ENCODE assay signal across 7 cellular contexts in the genomic region with DNA sequence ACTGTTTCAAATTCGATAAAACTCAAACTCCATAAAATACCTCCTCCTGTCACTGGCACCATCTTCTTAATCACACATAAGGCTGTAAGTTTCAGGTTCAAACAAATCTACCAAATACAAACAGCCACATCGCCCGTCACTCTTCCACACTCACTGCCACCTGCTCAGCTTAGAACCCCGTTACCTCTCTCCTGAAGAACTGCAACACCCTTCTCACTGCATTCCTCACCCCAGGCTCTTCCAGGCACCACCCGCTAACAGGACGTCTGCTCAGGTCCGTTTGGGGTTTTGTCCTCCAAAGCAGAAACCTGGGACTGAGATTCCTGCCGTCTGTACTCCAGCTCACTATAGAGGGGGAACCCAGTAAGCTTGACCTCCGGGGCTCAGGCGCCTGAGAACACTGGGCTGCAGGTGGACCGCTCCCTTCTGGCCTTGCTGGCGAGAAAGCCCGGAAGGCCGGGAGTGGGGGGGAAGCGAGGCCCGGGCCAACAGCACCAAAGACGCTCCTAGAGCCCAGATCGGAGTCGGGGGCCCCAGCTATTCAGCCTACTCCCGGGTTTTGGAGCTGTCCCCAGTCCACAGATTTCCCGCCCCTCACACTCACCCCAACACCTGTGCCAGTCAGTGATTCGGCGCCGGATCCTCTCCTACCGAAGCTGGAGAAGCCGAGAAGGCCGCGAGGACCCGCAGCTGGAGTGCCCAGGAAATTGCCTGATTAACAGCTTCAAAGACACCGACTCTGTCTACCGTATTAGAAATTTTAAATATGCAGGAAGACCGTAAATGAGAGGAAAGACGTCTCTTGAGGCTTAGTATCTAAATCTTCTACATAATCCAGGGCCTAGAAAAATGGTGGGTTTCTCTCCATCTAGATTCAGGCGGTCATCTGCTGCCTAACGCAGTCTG. TPM values are rescaled to one million over a fixed set of nuclear protein-coding genes. Genes with fewer than 3 reads are reported as not detected.
A peak's percentile ranks its signal among the peaks of the same experiment; 100 is the strongest.
DNase-seq lines count a peak whose midpoint lies in the region; ATAC-seq, FAIRE-seq and TF ChIP-seq lines count a peak whose summit lies in the region.

TSS of gene AP3M1 (minus strand) at position 678 of the 906 bp plus-strand sequence. CDS start 12,449 bp downstream, outside the sequence.

- no peaks in the 10 kb centered on the region for H3K9me3 Mint-ChIP-seq in activated CD4-positive, alpha-beta T cell treated with anti-CD3 and anti-CD28 coated beads for 36 hours (ENCODE audit: low read depth)

- H3K27ac ChIP-seq in cingulate gyrus (ENCODE audit: low read depth, low read length): peak within 1 kb of the TSS; percentile 89
- H3K27ac ChIP-seq in right lobe of liver: peak within 1 kb of the TSS; percentile 82 to 95 (median 86)

- no peak for TF ChIP-seq CTCF in right lobe of liver (IDR thresholded peaks at IDR 0.05)

- peaks cover 14% of the 10 kb centered on the region for H3K36me3 Mint-ChIP-seq in activated CD4-positive, alpha-beta T cell treated with anti-CD3 and anti-CD28 coated beads for 36 hours (ENCODE audit: low read depth)

- H3K27me3 Mint-ChIP-seq in activated CD4-positive, alpha-beta T cell treated with anti-CD3 and anti-CD28 coated beads for 36 hours: no peaks in the 10 kb centered on the region

- DNase-seq in GM18507 (ENCODE audit: extremely low spot score, insufficient read length, low read depth) (peak; percentile 65), NCI-H146 (lab: John Stamatoyannopoulos, UW) (peak; percentile 92), right lobe of liver (peak; percentile 86 to 90 (median 88))
- peak; percentile 90 for DNase-seq in activated CD4-positive, alpha-beta T cell treated with anti-CD3 and anti-CD28 coated beads for 36 hours
- peak; percentile 56 to 58 (median 58) for DNase-seq in stimulated activated CD4-positive, alpha-beta T cell treated with anti-CD3 and anti-CD28 coated beads, TNF-alpha, amount 100 ng/mL, for 1 hour (ENCODE audit: low read depth in 3 of 3, low spot score in 1 of 3)

- H3K27me3 ChIP-seq in right lobe of liver: no peaks in the 10 kb centered on the region

- intact Hi-C loops in activated CD4-positive, alpha-beta T cell treated with anti-CD3 and anti-CD28 coated beads for 36 hours (cut with DNase I, micrococcal nuclease): loop anchor here (1.0 to 10.0 kb wide), 16 partner anchors 26 to 1084 kb away; partner anchors contain the start of genes SAMD8 (in 2 of the 2), KAT6B (in 1 of the 2), NDST2 (in 1 of the 2) and SEC24C (in 1 of the 2)
- intact Hi-C loops in right lobe of liver (cut with DNase I): no loop called here

- no peaks in the 10 kb centered on the region for H3K9me3 ChIP-seq in right lobe of liver

- CTCF ChIA-PET in activated CD4-positive, alpha-beta T cell treated with anti-CD3 and anti-CD28 coated beads for 36 hours (lab: Charles Lee): interaction anchor here (0.8 to 1.8 kb wide), 5 partner anchors 17 to 950 kb away, joined by 3 to 8 read pairs (median 4); no protein-coding TSS in a partner anchor

- ATAC-seq in HG02623 (IDR thresholded peaks at IDR 0.05; ENCODE audit: unreplicated experiment) (peak; percentile 34), right lobe of liver (peak; percentile 72 to 79 (median 76))
- peak; percentile 66 for ATAC-seq in activated CD4-positive, alpha-beta T cell treated with anti-CD3 and anti-CD28 coated beads for 36 hours

- H3K27ac Mint-ChIP-seq in activated CD4-positive, alpha-beta T cell treated with anti-CD3 and anti-CD28 coated beads for 36 hours: peak within 1 kb of the TSS; percentile 85

- POLR2A ChIA-PET in activated CD4-positive, alpha-beta T cell treated with anti-CD3 and anti-CD28 coated beads for 36 hours (lab: Charles Lee): interaction anchor here (0.6 to 3.8 kb wide), 4 partner anchors 17 to 335 kb away, joined by 3 to 19 read pairs (median 4); no protein-coding TSS in a partner anchor

- H3K4me3 Mint-ChIP-seq in activated CD4-positive, alpha-beta T cell treated with anti-CD3 and anti-CD28 coated beads for 36 hours: no peak within 1 kb of the TSS

- TF ChIP-seq POLR2A in right lobe of liver (IDR thresholded peaks at IDR 0.05): no peak

- peak within 1 kb of the TSS; percentile 83 to 89 (median 88) for H3K4me3 ChIP-seq in right lobe of liver

- H3K36me3 ChIP-seq in right lobe of liver: no peaks in the 10 kb centered on the region

- peaks cover 0 to 23% (median 3%) of the 10 kb centered on the region in 4 donors for H3K4me1 ChIP-seq in right lobe of liver

- peaks cover 51% of the 10 kb centered on the region for H3K4me1 Mint-ChIP-seq in activated CD4-positive, alpha-beta T cell treated with anti-CD3 and anti-CD28 coated beads for 36 hours

- FAIRE-seq in GM18507 (lab: Jason Lieb, UNC): peak; percentile 56

- WGBS in right lobe of liver (ENCODE audit: insufficient coverage, low coverage, low lambda C conversion rate, missing lambda C conversion rate): 2% methylated on average over 27 of the region's 35 CpGs

RNA-seq across cellular contexts. Expression of gene AP3M1, which starts in this region (rescaled TPM):
- total RNA-seq in activated CD4-positive, alpha-beta T cell treated with anti-CD3 and anti-CD28 coated beads for 36 hours: 10 to 100 TPM; 41.9 to 42.0 TPM
- 10 to 100 TPM; 16.2 to 22.4 (median 19.9) TPM for total RNA-seq in right lobe of liver

Comparison
In these comparisons a context has a peak if more than half of its experiments do, and no peak if none do; other contexts are left out.
1. Peak in every context shown above with its lines: DNase-seq, ATAC-seq, H3K4me3 ChIP-seq and H3K27ac ChIP-seq.
2. intact Hi-C loops: an anchor here in activated CD4-positive, alpha-beta T cell treated with anti-CD3 and anti-CD28 coated beads for 36 hours (1.0 to 10.0 kb wide); none called in right lobe of liver.